In genomic region chr13:113220877-113221276, GRCh38 we compare ENCODE assay signal across 11 cellular contexts. TPM values are rescaled to one million over a fixed set of nuclear protein-coding genes. Genes with fewer than 3 reads are reported as not detected.
DNase-seq lines count a peak whose midpoint lies in the region; ATAC-seq and TF ChIP-seq lines count a peak whose summit lies in the region.
"Had no signal": no experiment of that assay in that cellular context is flagged by ENCODE, and none has a peak within 500 bp of the region (broad histone marks: within the 10 kb centered on the region; RNA-seq: fewer than 3 reads in every experiment).

No MANE protein-coding gene starts in this region.

- in situ Hi-C loops in gastrocnemius medialis (cut with MboI; ENCODE audit: low sequenced_read_pairs in 4 of 4) = no loop called here
- in situ Hi-C loops in G401 (cut with HindIII; ENCODE audit: low sequenced_read_pairs) = no loop called here

- H3K36me3 ChIP-seq in gastrocnemius medialis = peaks cover 0 to 23% of the 10 kb centered on the region in 2 donors
- H3K36me3 ChIP-seq in breast epithelium = no peaks in the 10 kb centered on the region

- intact Hi-C loops in gastrocnemius medialis (cut with DNase I; ENCODE audit: low total_unique reads) = no loop called here
- intact Hi-C loops in breast epithelium (cut with DNase I; ENCODE audit: low total_unique reads) = no loop called here

- no peaks in the 10 kb centered on the region for H3K27me3 ChIP-seq in gastrocnemius medialis
- H3K27me3 ChIP-seq in breast epithelium = no peaks in the 10 kb centered on the region

- TF ChIP-seq POLR2A in gastrocnemius medialis (IDR thresholded peaks at IDR 0.05) (no peak), breast epithelium (IDR thresholded peaks at IDR 0.05) (no peak)

- H3K27ac ChIP-seq in gastrocnemius medialis (peak overlapping the region in 3 of 4 donors; percentile 5 to 100 (median 100)), breast epithelium (no peak overlapping the region)

- DNase-seq in activated T-cell treated with anti-CD3 and anti-CD28 coated beads, Interleukin-2, amount 50 U/mL, for 1 hour = peak; percentile 35
- no peak for DNase-seq in activated T-cell treated with anti-CD3 and anti-CD28 coated beads for 4 hours
- peak; percentile 23 for DNase-seq in fibroblast of mammary gland (ENCODE audit: low read depth)
- no peak for DNase-seq in gastrocnemius medialis
- no peak for DNase-seq in G401 (ENCODE audit: low spot score)
- no peak for DNase-seq in breast epithelium (ENCODE audit: low spot score in 2 of 2)
- DNase-seq: islet precursor cell, Kasumi-1, NCI-H524 had no signal

- H3K4me1 ChIP-seq in gastrocnemius medialis (peaks cover 38 to 50% of the 10 kb centered on the region in 2 donors), breast epithelium (peaks cover 0 to 7% of the 10 kb centered on the region in 2 donors)

- TF ChIP-seq CTCF in fibroblast of mammary gland (conservative IDR thresholded peaks at IDR 0.05; ENCODE audit: control insufficient read depth, insufficient read depth, low read depth, low read length) (peak; percentile 19), gastrocnemius medialis (IDR thresholded peaks at IDR 0.05 in 4 of 5, conservative IDR thresholded peaks at IDR 0.05 in 1 of 5) (peak in 2 of 5 experiments; percentile 22 to 31), breast epithelium (IDR thresholded peaks at IDR 0.05) (no peak)

- H3K9me3 ChIP-seq in gastrocnemius medialis (no peaks in the 10 kb centered on the region), breast epithelium (no peaks in the 10 kb centered on the region)

- ATAC-seq in SK-N-SH treated with all-trans-retinoic acid at 6 μM for 48 hours (peak; percentile 36), gastrocnemius medialis (no peak), HG03442 (IDR thresholded peaks at IDR 0.05; ENCODE audit: unreplicated experiment) (no peak)

- H3K4me3 ChIP-seq in fibroblast of mammary gland (ENCODE audit: control insufficient read depth, low read depth, low read length) = no peak overlapping the region
- H3K4me3 ChIP-seq in gastrocnemius medialis = no peak overlapping the region
- no peak overlapping the region for H3K4me3 ChIP-seq in breast epithelium

TF ChIP-seq in SK-N-SH treated with all-trans-retinoic acid at 6 μM for 48 hours, 23 proteins besides CTCF, POLR2A, EP300 and RAD21:
- no peak for TF ChIP-seq RARB (CRISPR knock-in tag; IDR thresholded peaks at IDR 0.05)
- no peak for TF ChIP-seq PATZ1 (CRISPR knock-in tag; IDR thresholded peaks at IDR 0.05; ENCODE audit: borderline replicate concordance)
- TF ChIP-seq TCF4 (CRISPR knock-in tag; IDR thresholded peaks at IDR 0.05; ENCODE audit: borderline replicate concordance) = no peak
- TF ChIP-seq ZNF70 (CRISPR knock-in tag; IDR thresholded peaks at IDR 0.05) = no peak
- no peak for TF ChIP-seq PPARA (CRISPR knock-in tag; IDR thresholded peaks at IDR 0.05; ENCODE audit: borderline replicate concordance)
- no peak for TF ChIP-seq SNAI2 (CRISPR knock-in tag; IDR thresholded peaks at IDR 0.05)
- TF ChIP-seq TOX (CRISPR knock-in tag; IDR thresholded peaks at IDR 0.05; ENCODE audit: borderline replicate concordance) = no peak
- TF ChIP-seq ESRRG (CRISPR knock-in tag; IDR thresholded peaks at IDR 0.05) = no peak

RNA-seq across cellular contexts. Expression of gene CUL4A, which starts 11.5 kb away (rescaled TPM):
- total RNA-seq in gastrocnemius medialis (100 to 1,000 TPM; 232 to 319 (median 234) TPM), breast epithelium (100 to 1,000 TPM; 108 to 145 (median 142) TPM)
- total RNA-seq in G401 (2014; rRNA removed; shearing (Covaris generic)) = 154 and 194 TPM in 2 replicates

RNA-seq across cellular contexts. Expression of gene PCID2, which starts 12.4 kb away (rescaled TPM):
- 10 to 100 TPM; 26.4 to 45.6 (median 28.0) TPM for total RNA-seq in gastrocnemius medialis
- total RNA-seq in G401 (2014; rRNA removed; shearing (Covaris generic)) = 89.6 and 103 TPM in 2 replicates
- 10 to 100 TPM; 50.2 to 79.2 (median 76.7) TPM for total RNA-seq in breast epithelium

Comparison
In these comparisons a context has a peak if more than half of its experiments do, and no peak if none do; other contexts are left out.
1. DNase-seq: peak in activated T-cell treated with anti-CD3 and anti-CD28 coated beads, Interleukin-2, amount 50 U/mL, for 1 hour (single experiment) and fibroblast of mammary gland (single experiment); none in activated T-cell treated with anti-CD3 and anti-CD28 coated beads for 4 hours (single experiment), gastrocnemius medialis (0 of 2), G401 (single experiment) and breast epithelium (0 of 2).
2. H3K27ac ChIP-seq: peak in gastrocnemius medialis (3 of 4); none in breast epithelium (0 of 2).